In genomic region chrX:1181661-1182060, GRCh38 we compare ENCODE assay signal across 9 cellular contexts. TPM values are rescaled to one million over a fixed set of nuclear protein-coding genes. Genes with fewer than 3 reads are reported as not detected.
DNase-seq lines count a peak whose midpoint lies in the region; ATAC-seq and TF ChIP-seq lines count a peak whose summit lies in the region.
"Not testable (repeated sequence)": the region's sequence is repeated elsewhere in the genome, so short reads cannot be mapped to it uniquely, and the experiment has no call there.
"Had no signal": no experiment of that assay in that cellular context is flagged by ENCODE, and none has a peak within 500 bp of the region (broad histone marks: within the 10 kb centered on the region; RNA-seq: fewer than 3 reads in every experiment).

No MANE protein-coding gene starts in this region.

- not testable (repeated sequence) for TF ChIP-seq EP300 in esophagus muscularis mucosa (IDR thresholded peaks at IDR 0.05)

- DNase-seq in T-helper 2 cell treated with Interferon-gamma antibody and Interleukin-4, amounts not matched to agents 5 μg/mL and 100 μg/mL, for 36 hours (ENCODE audit: low spot score): peak; percentile 1
- DNase-seq in activated CD8-positive, alpha-beta T cell treated with anti-CD3 and anti-CD28 coated beads, Interleukin-2, amount 10 ng/mL, durations not matched to agents 7 days and 5 days: peak; percentile 12
- peak; percentile 80 for DNase-seq in esophagus muscularis mucosa (ENCODE audit: extremely low spot score)
- peak; percentile 49 for DNase-seq in osteocyte (ENCODE audit: extremely low spot score, unreplicated experiment)
- DNase-seq in stimulated activated CD4-positive, alpha-beta T cell treated with anti-CD3 and anti-CD28 coated beads, Interleukin-4, amount 100 ng/mL, for 24 hours: peak; percentile 1
- peak; percentile 9 to 65 for DNase-seq in vagina (ENCODE audit: extremely low spot score in 2 of 2)

- H3K4me1 ChIP-seq in esophagus muscularis mucosa, vagina: not testable (repeated sequence)

- H3K9me3 ChIP-seq in esophagus muscularis mucosa, vagina: not testable (repeated sequence)

- not testable (repeated sequence) for H3K9me3 Mint-ChIP-seq in T-helper 2 cell treated with Interferon-gamma antibody and Interleukin-4, amounts not matched to agents 5 μg/mL and 100 μg/mL, for 36 hours; activated CD8-positive, alpha-beta T cell treated with anti-CD3 and anti-CD28 coated beads, Interleukin-2, amount 10 ng/mL, durations not matched to agents 7 days and 5 days (ENCODE audit: insufficient read depth); osteocyte (ENCODE audit: unreplicated experiment)

- not testable (repeated sequence) for H3K4me1 Mint-ChIP-seq in T-helper 2 cell treated with Interferon-gamma antibody and Interleukin-4, amounts not matched to agents 5 μg/mL and 100 μg/mL, for 36 hours (ENCODE audit: low read depth); activated CD8-positive, alpha-beta T cell treated with anti-CD3 and anti-CD28 coated beads, Interleukin-2, amount 10 ng/mL, durations not matched to agents 7 days and 5 days (ENCODE audit: low read depth); osteocyte (ENCODE audit: unreplicated experiment)

- H3K27me3 Mint-ChIP-seq in T-helper 2 cell treated with Interferon-gamma antibody and Interleukin-4, amounts not matched to agents 5 μg/mL and 100 μg/mL, for 36 hours (ENCODE audit: low read depth); activated CD8-positive, alpha-beta T cell treated with anti-CD3 and anti-CD28 coated beads, Interleukin-2, amount 10 ng/mL, durations not matched to agents 7 days and 5 days (ENCODE audit: low read depth); osteocyte (ENCODE audit: unreplicated experiment): not testable (repeated sequence)

- POLR2A ChIA-PET in activated CD8-positive, alpha-beta T cell treated with anti-CD3 and anti-CD28 coated beads, Interleukin-2, amount 10 ng/mL, durations not matched to agents 7 days and 5 days (lab: Charles Lee): not testable (repeated sequence)

- H3K4me3 ChIP-seq in esophagus muscularis mucosa, vagina: not testable (repeated sequence)

- not testable (repeated sequence) for TF ChIP-seq CTCF in esophagus muscularis mucosa (IDR thresholded peaks at IDR 0.05); osteocyte (IDR thresholded peaks at IDR 0.05); vagina (IDR thresholded peaks at IDR 0.05)

- WGBS in esophagus muscularis mucosa: 66% methylated on average over 14 of the region's 14 CpGs

- H3K36me3 Mint-ChIP-seq in T-helper 2 cell treated with Interferon-gamma antibody and Interleukin-4, amounts not matched to agents 5 μg/mL and 100 μg/mL, for 36 hours (ENCODE audit: low read depth); activated CD8-positive, alpha-beta T cell treated with anti-CD3 and anti-CD28 coated beads, Interleukin-2, amount 10 ng/mL, durations not matched to agents 7 days and 5 days (ENCODE audit: low read depth); osteocyte (ENCODE audit: unreplicated experiment): not testable (repeated sequence)

- CTCF ChIA-PET in activated CD8-positive, alpha-beta T cell treated with anti-CD3 and anti-CD28 coated beads, Interleukin-2, amount 10 ng/mL, durations not matched to agents 7 days and 5 days (lab: Charles Lee): not testable (repeated sequence)

- H3K27me3 ChIP-seq in esophagus muscularis mucosa: peaks cover 0 to 22% (median 4%) of the 10 kb centered on the region in 4 donors
- H3K27me3 ChIP-seq in vagina: not testable (repeated sequence)

- not testable (repeated sequence) for ATAC-seq in activated CD8-positive, alpha-beta T cell treated with anti-CD3 and anti-CD28 coated beads, Interleukin-2, amount 10 ng/mL, durations not matched to agents 7 days and 5 days

- H3K27ac ChIP-seq in esophagus muscularis mucosa (replicated peaks in 1 of 4); vagina: not testable (repeated sequence)

- not testable (repeated sequence) for TF ChIP-seq POLR2A in esophagus muscularis mucosa (IDR thresholded peaks at IDR 0.05; ENCODE audit: low read depth); vagina (IDR thresholded peaks at IDR 0.05)

- intact Hi-C loops in esophagus muscularis mucosa (cut with DNase I); vagina (cut with DNase I): not testable (repeated sequence)

- not testable (repeated sequence) for H3K36me3 ChIP-seq in esophagus muscularis mucosa, vagina

- not testable (repeated sequence) for H3K4me3 Mint-ChIP-seq in T-helper 2 cell treated with Interferon-gamma antibody and Interleukin-4, amounts not matched to agents 5 μg/mL and 100 μg/mL, for 36 hours; activated CD8-positive, alpha-beta T cell treated with anti-CD3 and anti-CD28 coated beads, Interleukin-2, amount 10 ng/mL, durations not matched to agents 7 days and 5 days; osteocyte (ENCODE audit: unreplicated experiment)

- H3K27ac Mint-ChIP-seq in T-helper 2 cell treated with Interferon-gamma antibody and Interleukin-4, amounts not matched to agents 5 μg/mL and 100 μg/mL, for 36 hours; activated CD8-positive, alpha-beta T cell treated with anti-CD3 and anti-CD28 coated beads, Interleukin-2, amount 10 ng/mL, durations not matched to agents 7 days and 5 days; osteocyte (ENCODE audit: unreplicated experiment): not testable (repeated sequence)

RNA-seq across cellular contexts. Expression of gene CRLF2, which starts 30.8 kb away (rescaled TPM):
- total RNA-seq in activated CD8-positive, alpha-beta T cell treated with anti-CD3 and anti-CD28 coated beads, Interleukin-2, amount 10 ng/mL, durations not matched to agents 7 days and 5 days: 1 to 10 TPM; 1.1 to 1.4 TPM
- total RNA-seq in esophagus muscularis mucosa: 1 to 10 TPM in 2 of 4 donors, under 1 TPM in 1, not detected in 1; 0.63 to 2.1 (median 1.3) TPM
- total RNA-seq in osteocyte: not detected in 2 replicates
- total RNA-seq in vagina: not detected
- total RNA-seq: GM23248, H1, H7 had no signal

Comparison
In these comparisons a context has a peak if more than half of its experiments do, and no peak if none do; other contexts are left out.
1. DNase-seq: peak in every context shown above with its lines; median percentile 80 in esophagus muscularis mucosa; 49 in osteocyte; 37 in vagina; 12 in activated CD8-positive, alpha-beta T cell treated with anti-CD3 and anti-CD28 coated beads, Interleukin-2, amount 10 ng/mL, durations not matched to agents 7 days and 5 days; 1 in T-helper 2 cell treated with Interferon-gamma antibody and Interleukin-4, amounts not matched to agents 5 μg/mL and 100 μg/mL, for 36 hours; 1 in stimulated activated CD4-positive, alpha-beta T cell treated with anti-CD3 and anti-CD28 coated beads, Interleukin-4, amount 100 ng/mL, for 24 hours.